ENCODE assay signal across 9 cellular contexts in genomic region chr2:239396881-239397681, GRCh38.
A peak's percentile ranks its signal among the peaks of the same experiment; 100 is the strongest.
DNase-seq lines count a peak whose midpoint lies in the region; ATAC-seq and TF ChIP-seq lines count a peak whose summit lies in the region.
"Had no signal": no experiment of that assay in that cellular context is flagged by ENCODE, and none has a peak within 500 bp of the region (broad histone marks: within the 10 kb centered on the region; RNA-seq: fewer than 3 reads in every experiment).

No MANE protein-coding gene starts in this region.

- H3K36me3 Mint-ChIP-seq in T-helper 2 cell treated with Interferon-gamma antibody and Interleukin-4, amounts not matched to agents 5 μg/mL and 100 μg/mL, for 36 hours (ENCODE audit: low read depth), result peaks cover 5% of the 10 kb centered on the region

- H3K4me3 ChIP-seq in LNCaP clone FGC (ENCODE audit: low read depth, low read length) (0 out of 2 replicates have a peak overlapping the region, but pooled peaks have one; percentile 10), muscle layer of colon (ENCODE audit: low read depth in 1 of 2, low read length in 2 of 2) (peak overlapping the region in 1 of 2 donors; percentile 11)

- no peak overlapping the region for H3K27ac Mint-ChIP-seq in T-helper 2 cell treated with Interferon-gamma antibody and Interleukin-4, amounts not matched to agents 5 μg/mL and 100 μg/mL, for 36 hours

- ATAC-seq in GM19463 (IDR thresholded peaks at IDR 0.05; ENCODE audit: unreplicated experiment) (no peak), HG03354 (IDR thresholded peaks at IDR 0.05; ENCODE audit: poor library complexity, severe bottlenecking, unreplicated experiment) (no peak)
- ATAC-seq: right cardiac atrium had no signal

- H3K4me1 Mint-ChIP-seq in T-helper 2 cell treated with Interferon-gamma antibody and Interleukin-4, amounts not matched to agents 5 μg/mL and 100 μg/mL, for 36 hours (ENCODE audit: low read depth), result peaks cover 35% of the 10 kb centered on the region

- no peaks in the 10 kb centered on the region for H3K36me3 ChIP-seq in muscle layer of colon (ENCODE audit: insufficient read depth, low read length)

- H3K9me3 ChIP-seq in muscle layer of colon (ENCODE audit: low read length), result no peaks in the 10 kb centered on the region

- no peaks in the 10 kb centered on the region for H3K27me3 ChIP-seq in muscle layer of colon (ENCODE audit: control insufficient read depth in 1 of 2, insufficient read depth in 2 of 2, low read length in 2 of 2)

- H3K4me1 ChIP-seq in muscle layer of colon (ENCODE audit: insufficient read depth, low read length), result peaks cover 68% of the 10 kb centered on the region

- no peaks in the 10 kb centered on the region for H3K9me3 Mint-ChIP-seq in T-helper 2 cell treated with Interferon-gamma antibody and Interleukin-4, amounts not matched to agents 5 μg/mL and 100 μg/mL, for 36 hours

- TF ChIP-seq CTCF in LNCaP clone FGC (IDR thresholded peaks at IDR 0.05; ENCODE audit: control insufficient read depth, extremely low read depth, insufficient read depth), result peak; percentile 60

- DNase-seq in COR-L47 (lab: John Stamatoyannopoulos, UW) (peak; percentile 15), LNCaP clone FGC (ENCODE audit: low read depth) (peak; percentile 91), NCI-H2227 (lab: John Stamatoyannopoulos, UW; ENCODE audit: unreplicated experiment) (no peak)
- peak; percentile 50 for DNase-seq in activated naive CD4-positive, alpha-beta T cell treated with anti-CD3 and anti-CD28 coated beads, Interleukin-2, amount 50 U/mL, for 16 hours
- no peak for DNase-seq in T-helper 2 cell treated with Interferon-gamma antibody and Interleukin-4, amounts not matched to agents 5 μg/mL and 100 μg/mL, for 36 hours (ENCODE audit: low spot score)

- H3K27ac ChIP-seq in muscle layer of colon (ENCODE audit: low read depth, low read length), result peak overlapping the region; percentile 91

- no peaks in the 10 kb centered on the region for H3K27me3 Mint-ChIP-seq in T-helper 2 cell treated with Interferon-gamma antibody and Interleukin-4, amounts not matched to agents 5 μg/mL and 100 μg/mL, for 36 hours (ENCODE audit: low read depth)

- no peak overlapping the region for H3K4me3 Mint-ChIP-seq in T-helper 2 cell treated with Interferon-gamma antibody and Interleukin-4, amounts not matched to agents 5 μg/mL and 100 μg/mL, for 36 hours

- H3K9ac ChIP-seq in muscle layer of colon (ENCODE audit: low read length), result peak overlapping the region; percentile 25

Comparison
In these comparisons a context has a peak if more than half of its experiments do, and no peak if none do; other contexts are left out.
1. DNase-seq: peak in COR-L47 (single experiment), LNCaP clone FGC (single experiment) and activated naive CD4-positive, alpha-beta T cell treated with anti-CD3 and anti-CD28 coated beads, Interleukin-2, amount 50 U/mL, for 16 hours (single experiment); none in NCI-H2227 (single experiment) and T-helper 2 cell treated with Interferon-gamma antibody and Interleukin-4, amounts not matched to agents 5 μg/mL and 100 μg/mL, for 36 hours (single experiment).